In genomic region chr20:35840403-35840802, GRCh38 we compare ENCODE assay signal across 17 cellular contexts.
A peak's percentile ranks its signal among the peaks of the same experiment; 100 is the strongest.
DNase-seq lines count a peak whose midpoint lies in the region; ATAC-seq and TF ChIP-seq lines count a peak whose summit lies in the region.
"Had no signal": no experiment of that assay in that cellular context is flagged by ENCODE, and none has a peak within 500 bp of the region (broad histone marks: within the 10 kb centered on the region; RNA-seq: fewer than 3 reads in every experiment).

No MANE protein-coding gene starts in this region.

- intact Hi-C loops in activated CD4-positive, alpha-beta memory T cell treated with anti-CD3 and anti-CD28 coated beads for 36 hours (cut with micrococcal nuclease): no loop called here

- H3F3A ChIP-seq in GM23338 (replicated peaks; ENCODE audit: low read depth) (no peaks in the 10 kb centered on the region), SK-N-SH (replicated peaks; ENCODE audit: insufficient read depth) (peaks cover 11% of the 10 kb centered on the region)

- H3K9me2 ChIP-seq in GM23338 (ENCODE audit: insufficient read depth) (no peaks in the 10 kb centered on the region), SK-N-SH (no peaks in the 10 kb centered on the region)

- 0 out of 2 replicates have a peak overlapping the region, but pooled peaks have one; percentile 47 for H3K27ac ChIP-seq in GM23338 (ENCODE audit: low read depth)
- H3K27ac ChIP-seq in SK-N-SH (ENCODE audit: low read depth in 2 of 2, low read length in 1 of 2): peak overlapping the region in 1 of 2 experiments; percentile 77; a peak in 2 of 4 replicates
- H3K27ac ChIP-seq: SJSA1 had no signal

- peak in 1 of 2 experiments; percentile 79; a peak in 2 of 4 replicates for TF ChIP-seq EP300 in SK-N-SH (IDR thresholded peaks at IDR 0.05; ENCODE audit: borderline replicate concordance in 1 of 2, low read depth in 1 of 2, low read length in 1 of 2)

- H3K4me1 ChIP-seq in GM23338 (ENCODE audit: insufficient read depth) (peaks cover 10% of the 10 kb centered on the region; the same call in 1 of the 2 replicates), SK-N-SH (ENCODE audit: control insufficient read depth in 1 of 2, insufficient read depth in 2 of 2, low read depth in 1 of 2, low read length in 1 of 2) (peaks cover 0 to 15% of the 10 kb centered on the region in 2 experiments; a peak in 2 of 4 replicates)
- H3K4me1 ChIP-seq: SJSA1 had no signal

- WGBS in SK-N-SH (ENCODE audit: low lambda C conversion rate): 51% methylated on average over 3 of the region's 3 CpGs

- no peak overlapping the region for H3K4me3 ChIP-seq in GM23338
- H3K4me3 ChIP-seq in SK-N-SH (ENCODE audit: low read depth in 2 of 2, low read length in 1 of 2): no peak overlapping the region
- H3K4me3 ChIP-seq: SJSA1 had no signal

- H3K9me3 Mint-ChIP-seq in activated CD4-positive, alpha-beta memory T cell treated with anti-CD3 and anti-CD28 coated beads for 36 hours: peaks cover 5% of the 10 kb centered on the region
- peaks cover 7% of the 10 kb centered on the region for H3K9me3 Mint-ChIP-seq in activated CD4-positive, alpha-beta memory T cell treated with anti-CD3 and anti-CD28 coated beads, Interleukin-2, amount 10 ng/mL, durations not matched to agents 7 days and 5 days
- H3K9me3 Mint-ChIP-seq in GM23338 (peaks cover 4% of the 10 kb centered on the region; the same call in 2 of the 3 replicates), memory B cell (peaks cover 5% of the 10 kb centered on the region)

- H3K79me2 ChIP-seq in GM23338 (replicated peaks; ENCODE audit: insufficient read depth) (peaks cover 26% of the 10 kb centered on the region), SK-N-SH (ENCODE audit: insufficient read depth) (peaks cover 23% of the 10 kb centered on the region)

- TF ChIP-seq CTCF in GM23338 (conservative IDR thresholded peaks at IDR 0.05; ENCODE audit: low read depth in 2 of 2) (no peak), SK-N-SH (IDR thresholded peaks at IDR 0.05) (no peak)

- peaks cover 3% of the 10 kb centered on the region; the same call in 1 of the 2 replicates for H3K9me3 ChIP-seq in SK-N-SH

- no peak for DNase-seq in activated CD4-positive, alpha-beta memory T cell treated with anti-CD3 and anti-CD28 coated beads for 36 hours
- DNase-seq in activated CD4-positive, alpha-beta memory T cell treated with anti-CD3 and anti-CD28 coated beads, Interleukin-2, amount 10 ng/mL, durations not matched to agents 7 days and 5 days: no peak
- DNase-seq in GM23338 (ENCODE audit: low spot score): no peak
- DNase-seq in SK-N-SH: peak; percentile 69
- DNase-seq in memory B cell (ENCODE audit: low spot score in 2 of 2): no peak
- no peak for DNase-seq in Kasumi-1 (lab: John Stamatoyannopoulos, UW)
- DNase-seq in COR-L47 (lab: John Stamatoyannopoulos, UW): no peak
- DNase-seq in NCI-H146 treated with DMSO at 0.1 percent for 48 hours (lab: John Stamatoyannopoulos, UW; ENCODE audit: unreplicated experiment): no peak
- DNase-seq: 8988T, DMS 273 treated with DMSO at 0.1 percent for 48 hours, GF-D8, GOT3, NCI-H1436, NCI-H2029 treated with DMSO at 0.1 percent for 48 hours, NCI-H2171 treated with DMSO at 0.1 percent for 48 hours, NCI-H748 treated with DMSO at 0.1 percent for 48 hours had no signal

- peaks cover 19% of the 10 kb centered on the region for H3K36me3 ChIP-seq in GM23338 (ENCODE audit: insufficient read depth)
- peaks cover 3 to 26% of the 10 kb centered on the region in 2 experiments for H3K36me3 ChIP-seq in SK-N-SH (replicated peaks in 1 of 2; ENCODE audit: control insufficient read depth in 1 of 2, insufficient read depth in 2 of 2, low read length in 1 of 2)

- peaks cover 13% of the 10 kb centered on the region for H4K20me1 ChIP-seq in GM23338 (replicated peaks; ENCODE audit: insufficient read depth)
- H4K20me1 ChIP-seq in SK-N-SH (ENCODE audit: insufficient read depth): no peaks in the 10 kb centered on the region

- H3K27ac Mint-ChIP-seq in activated CD4-positive, alpha-beta memory T cell treated with anti-CD3 and anti-CD28 coated beads for 36 hours: peak overlapping the region; percentile 33
- no peak overlapping the region for H3K27ac Mint-ChIP-seq in activated CD4-positive, alpha-beta memory T cell treated with anti-CD3 and anti-CD28 coated beads, Interleukin-2, amount 10 ng/mL, durations not matched to agents 7 days and 5 days
- no peak overlapping the region for H3K27ac Mint-ChIP-seq in GM23338
- peak overlapping the region; percentile 83 for H3K27ac Mint-ChIP-seq in memory B cell

- H3K4me1 Mint-ChIP-seq in activated CD4-positive, alpha-beta memory T cell treated with anti-CD3 and anti-CD28 coated beads for 36 hours (ENCODE audit: low read depth): peaks cover 28% of the 10 kb centered on the region
- peaks cover 15% of the 10 kb centered on the region for H3K4me1 Mint-ChIP-seq in activated CD4-positive, alpha-beta memory T cell treated with anti-CD3 and anti-CD28 coated beads, Interleukin-2, amount 10 ng/mL, durations not matched to agents 7 days and 5 days
- H3K4me1 Mint-ChIP-seq in GM23338 (peaks cover 11% of the 10 kb centered on the region; the same call in 2 of the 3 replicates), memory B cell (peaks cover 7% of the 10 kb centered on the region)

- no peak for TF ChIP-seq RAD21 in SK-N-SH (IDR thresholded peaks at IDR 0.05; ENCODE audit: low read length)

- no peak overlapping the region for H3K9ac ChIP-seq in SK-N-SH

- H3K27me3 Mint-ChIP-seq in activated CD4-positive, alpha-beta memory T cell treated with anti-CD3 and anti-CD28 coated beads for 36 hours: no peaks in the 10 kb centered on the region
- no peaks in the 10 kb centered on the region for H3K27me3 Mint-ChIP-seq in activated CD4-positive, alpha-beta memory T cell treated with anti-CD3 and anti-CD28 coated beads, Interleukin-2, amount 10 ng/mL, durations not matched to agents 7 days and 5 days
- peaks cover 4% of the 10 kb centered on the region for H3K27me3 Mint-ChIP-seq in GM23338 (ENCODE audit: insufficient read depth, low read depth, poor library complexity)
- H3K27me3 Mint-ChIP-seq in memory B cell: no peaks in the 10 kb centered on the region

- H3K36me3 Mint-ChIP-seq in activated CD4-positive, alpha-beta memory T cell treated with anti-CD3 and anti-CD28 coated beads for 36 hours: peaks cover 24% of the 10 kb centered on the region
- H3K36me3 Mint-ChIP-seq in activated CD4-positive, alpha-beta memory T cell treated with anti-CD3 and anti-CD28 coated beads, Interleukin-2, amount 10 ng/mL, durations not matched to agents 7 days and 5 days (ENCODE audit: low read depth): peaks cover 40% of the 10 kb centered on the region
- H3K36me3 Mint-ChIP-seq in GM23338 (ENCODE audit: low read depth): peaks cover 44% of the 10 kb centered on the region
- peaks cover 36% of the 10 kb centered on the region for H3K36me3 Mint-ChIP-seq in memory B cell

- H3K27me3 ChIP-seq in GM23338 (ENCODE audit: insufficient read depth) (no peaks in the 10 kb centered on the region), SK-N-SH (ENCODE audit: insufficient read depth) (no peaks in the 10 kb centered on the region)
- H3K27me3 ChIP-seq: SJSA1 had no signal

- ATAC-seq in GM23338 (no peak), memory B cell (ENCODE audit: low read depth) (no peak)

- H3K4me2 ChIP-seq in GM23338 (no peak overlapping the region), SK-N-SH (no peak overlapping the region)

- H3K4me3 Mint-ChIP-seq in activated CD4-positive, alpha-beta memory T cell treated with anti-CD3 and anti-CD28 coated beads for 36 hours: no peak overlapping the region
- H3K4me3 Mint-ChIP-seq in activated CD4-positive, alpha-beta memory T cell treated with anti-CD3 and anti-CD28 coated beads, Interleukin-2, amount 10 ng/mL, durations not matched to agents 7 days and 5 days: no peak overlapping the region
- H3K4me3 Mint-ChIP-seq in GM23338: no peak overlapping the region
- H3K4me3 Mint-ChIP-seq in memory B cell: no peak overlapping the region

- CTCF ChIA-PET in activated CD4-positive, alpha-beta memory T cell treated with anti-CD3 and anti-CD28 coated beads for 36 hours (lab: Charles Lee): interaction anchor here (1.0 kb wide), 1 partner anchor 47 kb away, joined by 3 read pairs; no protein-coding TSS in a partner anchor
- CTCF ChIA-PET in activated CD4-positive, alpha-beta memory T cell treated with anti-CD3 and anti-CD28 coated beads, Interleukin-2, amount 10 ng/mL, durations not matched to agents 7 days and 5 days (lab: Charles Lee): interaction anchor here (1.1 kb wide), 1 partner anchor 298 kb away, joined by 3 read pairs; no protein-coding TSS in a partner anchor
- CTCF ChIA-PET in SK-N-SH (lab: Yijun Ruan, JAX): interaction anchor here (0.6 to 2.1 kb wide), 5 partner anchors 10 to 114 kb away, joined by 3 to 6 read pairs (median 3); partner anchors contain the start of genes RBM39 and SCAND1

- H2AFZ ChIP-seq in GM23338 (no peak overlapping the region), SK-N-SH (ENCODE audit: low read depth) (no peak overlapping the region)

- POLR2A ChIA-PET in activated CD4-positive, alpha-beta memory T cell treated with anti-CD3 and anti-CD28 coated beads for 36 hours (lab: Charles Lee): no interaction called here
- POLR2A ChIA-PET in activated CD4-positive, alpha-beta memory T cell treated with anti-CD3 and anti-CD28 coated beads, Interleukin-2, amount 10 ng/mL, durations not matched to agents 7 days and 5 days (lab: Charles Lee): interaction anchor here (1.0 to 1.9 kb wide), 3 partner anchors 9 to 98 kb away, joined by 3 to 8 read pairs (median 5); partner anchors contain the start of gene RBM39
- POLR2A ChIA-PET in SK-N-SH (lab: Yijun Ruan, JAX): interaction anchor here (1.4 to 1.6 kb wide), 2 partner anchors 9 to 98 kb away, joined by 5 to 8 read pairs; partner anchors contain the start of gene RBM39

TF ChIP-seq in GM23338, 12 proteins besides CTCF, POLR2A, EP300 and RAD21 (continues in another document):
- no peak for TF ChIP-seq JUNB (IDR thresholded peaks at IDR 0.05; ENCODE audit: unreplicated experiment)
- no peak for TF ChIP-seq ZNF331 (CRISPR knock-in tag; IDR thresholded peaks at IDR 0.05; ENCODE audit: low read depth)
- TF ChIP-seq CREB1 (CRISPR knock-in tag; IDR thresholded peaks at IDR 0.05; ENCODE audit: low read depth): no peak
- no peak for TF ChIP-seq STAT1 (IDR thresholded peaks at IDR 0.05; ENCODE audit: unreplicated experiment)
- TF ChIP-seq EZH2phosphoT487 (IDR thresholded peaks at IDR 0.05; ENCODE audit: unreplicated experiment): no peak
- no peak for TF ChIP-seq POLR2AphosphoS5 (IDR thresholded peaks at IDR 0.05; ENCODE audit: low read depth)

TF ChIP-seq in SK-N-SH, 30 proteins besides CTCF, POLR2A, EP300 and RAD21 (continues in another document):
- peak; percentile 46; the same call in 1 of the 2 replicates for TF ChIP-seq FOXJ3 (CRISPR knock-in tag; IDR thresholded peaks at IDR 0.05)

Comparison
In these comparisons a context has a peak if more than half of its experiments do, and no peak if none do; other contexts are left out.
1. H3K27ac Mint-ChIP-seq: peak in activated CD4-positive, alpha-beta memory T cell treated with anti-CD3 and anti-CD28 coated beads for 36 hours (single experiment) and memory B cell (single experiment); none in activated CD4-positive, alpha-beta memory T cell treated with anti-CD3 and anti-CD28 coated beads, Interleukin-2, amount 10 ng/mL, durations not matched to agents 7 days and 5 days (single experiment) and GM23338 (single experiment).